ENCODE assay signal across 22 cellular contexts in the genomic region with DNA sequence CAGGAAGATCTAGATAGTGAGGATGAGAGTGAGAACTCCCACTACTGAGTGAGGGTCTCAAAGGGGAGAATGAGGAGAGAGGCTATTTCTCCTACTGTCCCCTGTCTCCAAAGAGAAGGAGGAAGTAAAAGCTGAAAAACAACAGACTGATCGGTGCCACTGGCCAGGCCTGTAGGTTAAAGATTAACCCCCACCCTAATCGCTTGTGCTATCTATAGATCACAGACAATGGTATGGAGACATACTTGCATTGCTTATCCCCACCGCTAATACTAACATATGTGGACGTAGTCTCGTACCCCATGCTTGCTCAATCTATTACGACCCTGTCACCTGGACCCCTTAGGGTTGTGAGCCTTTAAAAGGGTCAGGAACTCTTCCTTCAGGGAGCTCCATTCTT.
DNase-seq lines count a peak whose midpoint lies in the region; ATAC-seq and TF ChIP-seq lines count a peak whose summit lies in the region.
"Had no signal": no experiment of that assay in that cellular context is flagged by ENCODE, and none has a peak within 500 bp of the region (broad histone marks: within the 10 kb centered on the region; RNA-seq: fewer than 3 reads in every experiment).

No MANE protein-coding gene starts in this region.

- peaks cover 9% of the 10 kb centered on the region for H3K9me3 Mint-ChIP-seq in Calu3 (ENCODE audit: low read depth, unreplicated experiment)
- H3K9me3 Mint-ChIP-seq in progenitor cell of endocrine pancreas (ENCODE audit: low read depth), result peaks cover 5% of the 10 kb centered on the region
- H3K9me3 Mint-ChIP-seq in activated naive CD8-positive, alpha-beta T cell treated with anti-CD3 and anti-CD28 coated beads, Interleukin-2, amount 50 U/mL, for 24 hours, result peaks cover 3% of the 10 kb centered on the region

- TF ChIP-seq CTCF in Calu3 (IDR thresholded peaks at IDR 0.05; ENCODE audit: unreplicated experiment) (no peak), progenitor cell of endocrine pancreas (IDR thresholded peaks at IDR 0.05; ENCODE audit: unreplicated experiment) (no peak)

- ATAC-seq in HG02623 (IDR thresholded peaks at IDR 0.05; ENCODE audit: unreplicated experiment), result no peak
- ATAC-seq in activated naive CD8-positive, alpha-beta T cell treated with anti-CD3 and anti-CD28 coated beads, Interleukin-2, amount 50 U/mL, for 24 hours, result no peak
- no peak for ATAC-seq in GM18520 (IDR thresholded peaks at IDR 0.05; ENCODE audit: unreplicated experiment)
- ATAC-seq: activated CD8-positive, alpha-beta T cell treated with anti-CD3 and anti-CD28 coated beads for 36 hours; GM23338; naive thymus-derived CD4-positive, alpha-beta T cell; stimulated activated naive CD8-positive, alpha-beta T cell treated with anti-CD3 and anti-CD28 coated beads, Interleukin-15, Interleukin-2, amounts not matched to agents 100 U/mL and 50 U/mL, for 24 hours had no signal

- H3K27ac Mint-ChIP-seq in Calu3 (ENCODE audit: unreplicated experiment) (peak overlapping the region; percentile 73), progenitor cell of endocrine pancreas (peak overlapping the region; percentile 95)
- H3K27ac Mint-ChIP-seq in activated naive CD8-positive, alpha-beta T cell treated with anti-CD3 and anti-CD28 coated beads, Interleukin-2, amount 50 U/mL, for 24 hours, result no peak overlapping the region
- H3K27ac Mint-ChIP-seq: activated CD8-positive, alpha-beta T cell treated with anti-CD3 and anti-CD28 coated beads for 36 hours; activated naive CD8-positive, alpha-beta T cell; B cell; GM23338; naive thymus-derived CD4-positive, alpha-beta T cell had no signal

- peaks cover 13% of the 10 kb centered on the region for H3K4me1 Mint-ChIP-seq in Calu3 (ENCODE audit: low read depth, unreplicated experiment)
- peaks cover 19% of the 10 kb centered on the region for H3K4me1 Mint-ChIP-seq in progenitor cell of endocrine pancreas (ENCODE audit: low read depth)
- H3K4me1 Mint-ChIP-seq in activated naive CD8-positive, alpha-beta T cell treated with anti-CD3 and anti-CD28 coated beads, Interleukin-2, amount 50 U/mL, for 24 hours, result no peaks in the 10 kb centered on the region
- H3K4me1 Mint-ChIP-seq: B cell, GM23338 had no signal

- no TSS peak for BruUV-seq in Calu3 (replicated peaks; lab: Mats Ljungman, UMichigan)

- H3K4me3 Mint-ChIP-seq in Calu3 (ENCODE audit: low read depth, unreplicated experiment), result no peak overlapping the region
- H3K4me3 Mint-ChIP-seq in progenitor cell of endocrine pancreas (ENCODE audit: low read depth), result peak overlapping the region; percentile 19
- H3K4me3 Mint-ChIP-seq in activated naive CD8-positive, alpha-beta T cell treated with anti-CD3 and anti-CD28 coated beads, Interleukin-2, amount 50 U/mL, for 24 hours, result no peak overlapping the region
- H3K4me3 Mint-ChIP-seq: activated CD8-positive, alpha-beta T cell treated with anti-CD3 and anti-CD28 coated beads for 36 hours; activated naive CD8-positive, alpha-beta T cell; B cell; GM23338; naive thymus-derived CD4-positive, alpha-beta T cell had no signal

- intact Hi-C loops in Calu3 (cut with micrococcal nuclease; ENCODE audit: unreplicated experiment), result no loop called here

- H3K36me3 Mint-ChIP-seq in Calu3 (ENCODE audit: insufficient read depth, unreplicated experiment), result no peaks in the 10 kb centered on the region
- H3K36me3 Mint-ChIP-seq in progenitor cell of endocrine pancreas (ENCODE audit: insufficient read depth), result no peaks in the 10 kb centered on the region
- no peaks in the 10 kb centered on the region for H3K36me3 Mint-ChIP-seq in activated naive CD8-positive, alpha-beta T cell treated with anti-CD3 and anti-CD28 coated beads, Interleukin-2, amount 50 U/mL, for 24 hours (ENCODE audit: low read depth)
- H3K36me3 Mint-ChIP-seq: activated naive CD8-positive, alpha-beta T cell; naive thymus-derived CD4-positive, alpha-beta T cell had no signal

- peak; percentile 49 for DNase-seq in Calu3
- DNase-seq in NCI-H526 treated with DMSO at 0.1 percent for 48 hours (lab: John Stamatoyannopoulos, UW), result peak; percentile 2
- DNase-seq in ecto neural progenitor cell (ENCODE audit: low spot score), result peak; percentile 21
- DNase-seq in progenitor cell of endocrine pancreas (ENCODE audit: low spot score, unreplicated experiment), result no peak
- DNase-seq in activated naive CD8-positive, alpha-beta T cell treated with anti-CD3 and anti-CD28 coated beads, Interleukin-2, amount 50 U/mL, for 24 hours, result no peak
- DNase-seq: activated CD4-positive, alpha-beta T cell treated with anti-CD3 and anti-CD28 coated beads for 1 hour; activated CD8-positive, alpha-beta T cell treated with anti-CD3 and anti-CD28 coated beads for 36 hours; aorta; hippocampal formation; Kasumi-1; left ventricle myocardium inferior; naive thymus-derived CD4-positive, alpha-beta T cell; NCI-H1092; NCI-H1930; NCI-H69; nucleus accumbens; stimulated activated naive CD8-positive, alpha-beta T cell treated with anti-CD3 and anti-CD28 coated beads, Interleukin-15, Interleukin-2, amounts not matched to agents 100 U/mL and 50 U/mL, for 24 hours had no signal

- H3K27me3 Mint-ChIP-seq in Calu3 (ENCODE audit: unreplicated experiment), result no peaks in the 10 kb centered on the region
- no peaks in the 10 kb centered on the region for H3K27me3 Mint-ChIP-seq in progenitor cell of endocrine pancreas
- no peaks in the 10 kb centered on the region for H3K27me3 Mint-ChIP-seq in activated naive CD8-positive, alpha-beta T cell treated with anti-CD3 and anti-CD28 coated beads, Interleukin-2, amount 50 U/mL, for 24 hours
- H3K27me3 Mint-ChIP-seq: activated CD8-positive, alpha-beta T cell treated with anti-CD3 and anti-CD28 coated beads for 36 hours; activated naive CD8-positive, alpha-beta T cell; B cell; naive thymus-derived CD4-positive, alpha-beta T cell had no signal

- CTCF ChIA-PET in Calu3 (lab: Charles Lee), result interaction anchor here (2.2 kb wide), 1 partner anchor 188 kb away, joined by 8 read pairs; no protein-coding TSS in a partner anchor

Comparison
In these comparisons a context has a peak if more than half of its experiments do, and no peak if none do; other contexts are left out.
1. DNase-seq: peak in Calu3 (single experiment), NCI-H526 treated with DMSO at 0.1 percent for 48 hours (single experiment) and ecto neural progenitor cell (single experiment); none in progenitor cell of endocrine pancreas (single experiment) and activated naive CD8-positive, alpha-beta T cell treated with anti-CD3 and anti-CD28 coated beads, Interleukin-2, amount 50 U/mL, for 24 hours (single experiment).